In the genomic region with DNA sequence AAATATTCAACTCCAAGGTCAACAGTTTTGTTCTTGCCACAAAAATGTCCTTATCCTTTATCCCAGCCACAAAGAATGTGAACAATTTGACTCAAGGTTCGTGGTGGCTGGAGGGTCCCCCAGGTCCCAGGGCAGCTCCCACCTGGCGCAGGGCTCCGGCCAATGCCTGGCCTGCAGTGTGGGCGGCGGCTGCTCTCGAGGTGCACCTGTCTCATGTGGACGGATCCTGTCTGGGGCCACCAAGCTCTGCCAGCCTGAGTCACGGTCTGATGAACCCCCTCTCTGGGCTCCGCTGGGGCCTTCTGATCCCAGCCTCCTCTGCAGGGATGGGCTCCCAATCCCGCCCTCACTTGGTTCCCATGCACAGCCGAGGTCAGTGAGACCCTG, we compare ENCODE assay signal across 1 cellular context.
TF ChIP-seq lines count a peak whose summit lies in the region.

No MANE protein-coding gene starts in this region.

TF ChIP-seq in IMR-90, 13 proteins besides CTCF, POLR2A, EP300 and RAD21:
- TF ChIP-seq RCOR1 (IDR thresholded peaks at IDR 0.05; ENCODE audit: insufficient replicate concordance, low read length) (peak; percentile 52), MAFK (IDR thresholded peaks at IDR 0.05; ENCODE audit: low read depth, low read length) (no peak)
